17 cellular contexts compared by ENCODE assay signal in the genomic region with DNA sequence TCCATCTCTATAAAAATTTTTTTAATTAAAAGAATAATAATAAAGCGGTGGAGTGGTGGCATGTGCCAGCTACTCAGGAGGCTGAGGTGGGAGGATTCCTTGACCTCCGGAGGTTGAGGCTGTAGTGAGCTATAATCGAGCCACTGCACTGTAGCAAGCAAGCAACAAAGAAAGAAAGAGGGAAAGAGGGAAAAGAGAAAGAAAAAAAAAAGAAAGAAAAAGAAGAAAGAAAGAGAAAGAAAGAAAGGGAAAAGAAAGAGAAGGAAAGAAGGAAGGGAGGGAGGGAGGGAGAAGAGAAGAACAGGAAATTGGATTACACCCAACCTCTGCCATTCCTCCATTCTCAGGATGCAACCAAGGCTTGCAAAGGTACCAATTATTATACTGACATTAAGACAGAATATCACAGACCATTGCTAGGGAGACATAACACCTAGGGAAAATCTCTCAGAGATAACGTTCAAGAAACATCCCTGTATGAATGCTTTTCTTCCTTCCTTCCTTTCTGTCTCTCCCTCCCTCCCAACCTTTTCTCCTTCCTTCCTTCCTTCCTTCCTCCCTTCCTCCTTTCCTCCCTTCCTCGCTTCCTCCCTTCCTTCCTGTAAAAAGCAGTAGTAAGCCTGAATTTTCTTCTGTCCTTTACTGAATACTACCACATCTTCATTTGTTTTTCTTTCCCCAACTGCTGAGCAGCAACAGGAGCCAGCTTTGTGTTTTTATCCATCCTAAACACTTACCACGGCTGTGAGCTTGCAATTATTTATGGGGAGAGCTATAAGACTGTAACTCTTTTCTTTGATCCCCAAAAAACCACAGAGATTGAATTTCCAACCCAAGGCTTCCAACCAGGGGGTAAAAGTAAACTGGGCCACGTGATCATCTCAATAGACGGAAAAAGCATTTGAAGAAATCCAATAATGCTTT. TPM values are rescaled to one million over a fixed set of nuclear protein-coding genes. Genes with fewer than 3 reads are reported as not detected.
DNase-seq lines count a peak whose midpoint lies in the region; ATAC-seq and TF ChIP-seq lines count a peak whose summit lies in the region.
"Had no signal": no experiment of that assay in that cellular context is flagged by ENCODE, and none has a peak within 500 bp of the region (broad histone marks: within the 10 kb centered on the region; RNA-seq: fewer than 3 reads in every experiment).

No MANE protein-coding gene starts in this region.

- H3K27ac Mint-ChIP-seq in T-helper 2 cell treated with Interferon-gamma antibody and Interleukin-4, amounts not matched to agents 5 μg/mL and 100 μg/mL, for 36 hours: no peak overlapping the region
- H3K27ac Mint-ChIP-seq in CD4-positive, alpha-beta memory T cell: peak overlapping the region; percentile 30 to 89 (median 71)
- no peak overlapping the region for H3K27ac Mint-ChIP-seq in central memory CD8-positive, alpha-beta T cell (ENCODE audit: low read depth)
- no peak overlapping the region for H3K27ac Mint-ChIP-seq in neural crest cell (ENCODE audit: unreplicated experiment)

- H3K27ac ChIP-seq in CD4-positive, alpha-beta memory T cell (ENCODE audit: low read depth, low read length): no peak overlapping the region

- peaks cover 28% of the 10 kb centered on the region for H3K4me1 Mint-ChIP-seq in T-helper 2 cell treated with Interferon-gamma antibody and Interleukin-4, amounts not matched to agents 5 μg/mL and 100 μg/mL, for 36 hours (ENCODE audit: low read depth)
- H3K4me1 Mint-ChIP-seq in CD4-positive, alpha-beta memory T cell: peaks cover 15 to 37% (median 27%) of the 10 kb centered on the region in 4 donors
- peaks cover 33% of the 10 kb centered on the region for H3K4me1 Mint-ChIP-seq in central memory CD8-positive, alpha-beta T cell
- H3K4me1 Mint-ChIP-seq in neural crest cell: peaks cover 27% of the 10 kb centered on the region

- no peaks in the 10 kb centered on the region for H3K9me3 ChIP-seq in CD4-positive, alpha-beta memory T cell (ENCODE audit: control insufficient read depth in 1 of 2, low read length in 2 of 2)
- H3K9me3 ChIP-seq: uterus had no signal

- no peak for ATAC-seq in central memory CD8-positive, alpha-beta T cell (replicated peaks; ENCODE audit: extremely low read depth, poor library complexity, severe bottlenecking)

- intact Hi-C loops in CD4-positive, alpha-beta memory T cell (cut with micrococcal nuclease): no loop called here

- H3K27me3 ChIP-seq in CD4-positive, alpha-beta memory T cell (ENCODE audit: insufficient read depth, low read length): no peaks in the 10 kb centered on the region
- H3K27me3 ChIP-seq: uterus had no signal

- no peaks in the 10 kb centered on the region for H3K36me3 ChIP-seq in CD4-positive, alpha-beta memory T cell (ENCODE audit: insufficient read depth, low read length)
- H3K36me3 ChIP-seq: uterus had no signal

- peaks cover 8% of the 10 kb centered on the region for H3K27me3 Mint-ChIP-seq in T-helper 2 cell treated with Interferon-gamma antibody and Interleukin-4, amounts not matched to agents 5 μg/mL and 100 μg/mL, for 36 hours (ENCODE audit: low read depth)
- no peaks in the 10 kb centered on the region for H3K27me3 Mint-ChIP-seq in CD4-positive, alpha-beta memory T cell
- no peaks in the 10 kb centered on the region for H3K27me3 Mint-ChIP-seq in central memory CD8-positive, alpha-beta T cell
- H3K27me3 Mint-ChIP-seq in neural crest cell (ENCODE audit: low read depth): peaks cover 6% of the 10 kb centered on the region

- peaks cover 32% of the 10 kb centered on the region for H3K4me1 ChIP-seq in CD4-positive, alpha-beta memory T cell (ENCODE audit: insufficient read depth, low read length)
- H3K4me1 ChIP-seq: uterus had no signal

- POLR2A ChIA-PET in CD4-positive, alpha-beta memory T cell (lab: Charles Lee; ENCODE audit: partially characterized antibody): interaction anchor here (0.7 to 9.2 kb wide), 10 partner anchors 12 to 208 kb away, joined by 3 to 175 read pairs (median 4); a partner anchor contains a TSS

- no peaks in the 10 kb centered on the region for H3K9me3 Mint-ChIP-seq in T-helper 2 cell treated with Interferon-gamma antibody and Interleukin-4, amounts not matched to agents 5 μg/mL and 100 μg/mL, for 36 hours
- H3K9me3 Mint-ChIP-seq in CD4-positive, alpha-beta memory T cell: peaks cover 0 to 1% (median 0%) of the 10 kb centered on the region in 8 donors
- H3K9me3 Mint-ChIP-seq in central memory CD8-positive, alpha-beta T cell: no peaks in the 10 kb centered on the region
- no peaks in the 10 kb centered on the region for H3K9me3 Mint-ChIP-seq in neural crest cell

- peak overlapping the region; percentile 1 for H3K4me3 Mint-ChIP-seq in T-helper 2 cell treated with Interferon-gamma antibody and Interleukin-4, amounts not matched to agents 5 μg/mL and 100 μg/mL, for 36 hours
- H3K4me3 Mint-ChIP-seq in CD4-positive, alpha-beta memory T cell: peak overlapping the region; percentile 2 to 91 (median 52)
- H3K4me3 Mint-ChIP-seq in central memory CD8-positive, alpha-beta T cell: peak overlapping the region; percentile 95
- peak overlapping the region; percentile 35 for H3K4me3 Mint-ChIP-seq in neural crest cell

- peaks cover 7% of the 10 kb centered on the region for H3K36me3 Mint-ChIP-seq in T-helper 2 cell treated with Interferon-gamma antibody and Interleukin-4, amounts not matched to agents 5 μg/mL and 100 μg/mL, for 36 hours (ENCODE audit: low read depth)
- H3K36me3 Mint-ChIP-seq in CD4-positive, alpha-beta memory T cell: peaks cover 0 to 27% of the 10 kb centered on the region in 2 donors
- peaks cover 21% of the 10 kb centered on the region for H3K36me3 Mint-ChIP-seq in central memory CD8-positive, alpha-beta T cell (ENCODE audit: insufficient read depth)
- H3K36me3 Mint-ChIP-seq in neural crest cell (ENCODE audit: low read depth): no peaks in the 10 kb centered on the region

- no peak for TF ChIP-seq CTCF in neural crest cell (conservative IDR thresholded peaks at IDR 0.05)

- no peak for DNase-seq in T-helper 2 cell treated with Interferon-gamma antibody and Interleukin-4, amounts not matched to agents 5 μg/mL and 100 μg/mL, for 36 hours (ENCODE audit: low spot score)
- DNase-seq in T-helper 2 cell (no peak), neural crest cell (ENCODE audit: low read depth, low spot score) (no peak), midbrain (lab: John Stamatoyannopoulos, UW) (no peak), GOT3 (lab: John Stamatoyannopoulos, UW) (no peak), mesenteric fat pad (ENCODE audit: low spot score) (no peak)
- DNase-seq in CD4-positive, alpha-beta memory T cell: no peak
- no peak for DNase-seq in central memory CD8-positive, alpha-beta T cell (ENCODE audit: low spot score in 2 of 2)
- DNase-seq: 8988T; activated CD4-positive, alpha-beta T cell treated with anti-CD3 and anti-CD28 coated beads for 48 hours; activated gamma-delta T cell treated with Interleukin-2 at 50 U/mL for 16 hours; effector CD8-positive, alpha-beta T cell; HCEC 1CT; kidney glomerular epithelial cell; NCI-H1417; substantia nigra; uterus had no signal

- CTCF ChIA-PET in CD4-positive, alpha-beta memory T cell (lab: Charles Lee; ENCODE audit: partially characterized antibody): interaction anchor here (1.1 to 3.5 kb wide), 6 partner anchors 29 to 57 kb away, joined by 3 to 27 read pairs (median 7); no protein-coding TSS in a partner anchor

- no peak overlapping the region for H3K4me3 ChIP-seq in CD4-positive, alpha-beta memory T cell (ENCODE audit: low read length in 2 of 2)

RNA-seq across cellular contexts. Expression of a gene that starts 1.9 kb away (rescaled TPM):
- total RNA-seq in CD4-positive, alpha-beta memory T cell: 100 to 1,000 TPM; 155 to 157 TPM
- polyA plus RNA-seq in CD4-positive, alpha-beta memory T cell: 100 to 1,000 TPM; 343 to 496 TPM
- total RNA-seq in neural crest cell (62.9 and 69.7 TPM in 2 replicates), mesenteric fat pad (191 TPM)

Comparison
In these comparisons a context has a peak if more than half of its experiments do, and no peak if none do; other contexts are left out.
1. H3K27ac Mint-ChIP-seq: peak in CD4-positive, alpha-beta memory T cell (7 of 7); none in T-helper 2 cell treated with Interferon-gamma antibody and Interleukin-4, amounts not matched to agents 5 μg/mL and 100 μg/mL, for 36 hours (single experiment), central memory CD8-positive, alpha-beta T cell (single experiment) and neural crest cell (single experiment).
2. H3K4me3 Mint-ChIP-seq: peak in every context shown above with its lines; median percentile 95 in central memory CD8-positive, alpha-beta T cell; 52 in CD4-positive, alpha-beta memory T cell; 35 in neural crest cell; 1 in T-helper 2 cell treated with Interferon-gamma antibody and Interleukin-4, amounts not matched to agents 5 μg/mL and 100 μg/mL, for 36 hours.